Comparison of ENCODE assay signal across 16 cellular contexts in the genomic region with DNA sequence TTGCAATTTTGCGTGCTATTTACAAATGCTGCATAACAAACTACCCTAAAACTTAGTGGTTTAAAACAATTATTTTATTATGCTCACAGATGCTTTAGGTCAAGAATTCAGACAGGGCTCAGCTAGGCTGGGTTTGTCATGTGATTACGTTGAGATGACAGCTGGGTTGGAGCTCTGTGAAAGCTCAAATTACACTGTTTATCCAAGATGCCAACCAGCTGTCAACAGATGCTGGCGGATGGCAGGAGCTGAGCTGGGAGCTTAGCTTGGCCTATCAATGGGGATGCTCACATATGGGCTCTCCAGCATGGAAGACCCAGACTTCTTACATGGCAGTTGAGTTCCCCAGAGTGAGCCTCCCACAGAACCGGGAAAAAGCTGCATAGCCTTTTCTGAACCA.
DNase-seq lines count a peak whose midpoint lies in the region; ATAC-seq and TF ChIP-seq lines count a peak whose summit lies in the region.
"Had no signal": no experiment of that assay in that cellular context is flagged by ENCODE, and none has a peak within 500 bp of the region (broad histone marks: within the 10 kb centered on the region; RNA-seq: fewer than 3 reads in every experiment).

No MANE protein-coding gene starts in this region.

- no peaks in the 10 kb centered on the region for H3K4me1 ChIP-seq in Caco-2
- H3K4me1 ChIP-seq: ascending aorta had no signal

- H3K36me3 Mint-ChIP-seq in glutamatergic neuron (ENCODE audit: unreplicated experiment): no peaks in the 10 kb centered on the region
- H3K36me3 Mint-ChIP-seq in Caco-2 (ENCODE audit: insufficient read depth, unreplicated experiment): no peaks in the 10 kb centered on the region

- no peak for ATAC-seq in GM18519 (IDR thresholded peaks at IDR 0.05; ENCODE audit: low FRiP score, unreplicated experiment)
- ATAC-seq: effector memory CD8-positive, alpha-beta T cell had no signal

- peaks cover 41% of the 10 kb centered on the region for H3K4me1 Mint-ChIP-seq in glutamatergic neuron (ENCODE audit: low read depth, unreplicated experiment)
- no peaks in the 10 kb centered on the region for H3K4me1 Mint-ChIP-seq in Caco-2 (ENCODE audit: low read depth, unreplicated experiment)

- H3K27me3 Mint-ChIP-seq in glutamatergic neuron (ENCODE audit: unreplicated experiment) (peaks cover 7% of the 10 kb centered on the region), Caco-2 (ENCODE audit: insufficient read depth, unreplicated experiment) (peaks cover 23% of the 10 kb centered on the region)

- H3K36me3 ChIP-seq in MG63 (no peaks in the 10 kb centered on the region), Caco-2 (ENCODE audit: control insufficient read depth, insufficient read depth, low read length) (no peaks in the 10 kb centered on the region)
- H3K36me3 ChIP-seq: ascending aorta had no signal

- peak overlapping the region; percentile 98 for H3K27ac Mint-ChIP-seq in glutamatergic neuron (ENCODE audit: unreplicated experiment)
- no peak overlapping the region for H3K27ac Mint-ChIP-seq in Caco-2 (ENCODE audit: unreplicated experiment)
- H3K27ac Mint-ChIP-seq: effector memory CD8-positive, alpha-beta T cell; HFFc6; T-helper 1 cell treated with Interleukin-12 subunit alpha and Interleukin-12 subunit beta and Interleukin-4 antibody, amounts not matched to agents 30 μg/mL and 1 μg/mL, for 36 hours had no signal

- intact Hi-C loops in Caco-2 (cut with micrococcal nuclease; ENCODE audit: unreplicated experiment): no loop called here

- BruUV-seq in Caco-2 (replicated peaks; lab: Mats Ljungman, UMichigan): no TSS peak

- TF ChIP-seq CTCF in glutamatergic neuron (IDR thresholded peaks at IDR 0.05; ENCODE audit: partially characterized antibody, unreplicated experiment) (no peak), Caco-2 (IDR thresholded peaks at IDR 0.05; ENCODE audit: insufficient read depth in 1 of 2, low read depth in 1 of 2, low read length in 1 of 2, severe bottlenecking in 1 of 2, unreplicated experiment in 1 of 2) (no peak)

- H3K4me3 Mint-ChIP-seq in glutamatergic neuron (ENCODE audit: unreplicated experiment) (peak overlapping the region; percentile 79), Caco-2 (ENCODE audit: unreplicated experiment) (no peak overlapping the region)
- H3K4me3 Mint-ChIP-seq: effector memory CD8-positive, alpha-beta T cell; HFFc6; T-helper 1 cell treated with Interleukin-12 subunit alpha and Interleukin-12 subunit beta and Interleukin-4 antibody, amounts not matched to agents 30 μg/mL and 1 μg/mL, for 36 hours had no signal

- peaks cover 13% of the 10 kb centered on the region for H3K9me3 Mint-ChIP-seq in glutamatergic neuron (ENCODE audit: unreplicated experiment)
- no peaks in the 10 kb centered on the region for H3K9me3 Mint-ChIP-seq in Caco-2 (ENCODE audit: unreplicated experiment)
- H3K9me3 Mint-ChIP-seq: effector memory CD8-positive, alpha-beta T cell; HFFc6; T-helper 1 cell treated with Interleukin-12 subunit alpha and Interleukin-12 subunit beta and Interleukin-4 antibody, amounts not matched to agents 30 μg/mL and 1 μg/mL, for 36 hours had no signal

- no peaks in the 10 kb centered on the region for H3K9me3 ChIP-seq in MG63
- H3K9me3 ChIP-seq in Caco-2: no peaks in the 10 kb centered on the region
- H3K9me3 ChIP-seq: ascending aorta had no signal

- POLR2A ChIA-PET in Caco-2 (lab: Charles Lee): no interaction called here

- CTCF ChIA-PET in Caco-2 (lab: Charles Lee): interaction anchor here (0.5 kb wide), 1 partner anchor 26 kb away, joined by 4 read pairs; no protein-coding TSS in a partner anchor

- no peaks in the 10 kb centered on the region; the same call in 1 of the 2 replicates for H3K27me3 ChIP-seq in MG63
- no peaks in the 10 kb centered on the region for H3K27me3 ChIP-seq in Caco-2 (replicated peaks; ENCODE audit: control insufficient read depth, insufficient read depth, low read length)
- H3K27me3 ChIP-seq: ascending aorta had no signal

- DNase-seq in COLO668 (lab: John Stamatoyannopoulos, UW; ENCODE audit: unreplicated experiment) (peak; percentile 82), MG63 (peak; percentile 3), NCI-H524 (lab: John Stamatoyannopoulos, UW) (peak; percentile 95 to 99), glutamatergic neuron (peak; percentile 90), NCI-H1048 (lab: John Stamatoyannopoulos, UW) (no peak), Caco-2 (no peak)
- no peak for DNase-seq in activated CD4-positive, alpha-beta T cell treated with anti-CD3 and anti-CD28 coated beads for 1 hour
- DNase-seq: activated CD8-positive, alpha-beta memory T cell treated with anti-CD3 and anti-CD28 coated beads, Interleukin-2, amount 50 U/mL, for 4 hours; effector memory CD8-positive, alpha-beta T cell; HFFc6; MV-4-11; stimulated activated CD8-positive, alpha-beta memory T cell treated with anti-CD3 and anti-CD28 coated beads, Interleukin-4, amount 100 ng/mL, for 48 hours had no signal

- H3K4me3 ChIP-seq in MG63 (no peak overlapping the region), Caco-2 (ENCODE audit: low read depth, low read length) (no peak overlapping the region)
- H3K4me3 ChIP-seq: ascending aorta, skin epidermis had no signal

Comparison
In these comparisons a context has a peak if more than half of its experiments do, and no peak if none do; other contexts are left out.
1. DNase-seq: peak in COLO668 (single experiment), MG63 (single experiment), NCI-H524 (2 of 2) and glutamatergic neuron (single experiment); none in NCI-H1048 (single experiment), activated CD4-positive, alpha-beta T cell treated with anti-CD3 and anti-CD28 coated beads for 1 hour (single experiment) and Caco-2 (0 of 2).